ENCODE assay signal across 12 cellular contexts in genomic region chr21:25462517-25462971, GRCh38.
DNase-seq lines count a peak whose midpoint lies in the region; ATAC-seq and TF ChIP-seq lines count a peak whose summit lies in the region.
"Had no signal": no experiment of that assay in that cellular context is flagged by ENCODE, and none has a peak within 500 bp of the region (broad histone marks: within the 10 kb centered on the region; RNA-seq: fewer than 3 reads in every experiment).

No MANE protein-coding gene starts in this region.

- no peaks in the 10 kb centered on the region for H3K36me3 ChIP-seq in left ventricle myocardium inferior

- peak overlapping the region; percentile 64 for H3K27ac Mint-ChIP-seq in activated naive CD8-positive, alpha-beta T cell treated with anti-CD3 and anti-CD28 coated beads, Interleukin-2, amount 10 ng/mL, durations not matched to agents 7 days and 5 days
- H3K27ac Mint-ChIP-seq: brain had no signal

- H3K27me3 ChIP-seq in left ventricle myocardium inferior (ENCODE audit: low read depth) = no peaks in the 10 kb centered on the region

- H3K9me3 Mint-ChIP-seq in activated naive CD8-positive, alpha-beta T cell treated with anti-CD3 and anti-CD28 coated beads, Interleukin-2, amount 10 ng/mL, durations not matched to agents 7 days and 5 days = peaks cover 5% of the 10 kb centered on the region
- H3K9me3 Mint-ChIP-seq: brain had no signal

- peak overlapping the region; percentile 20 for H3K4me3 Mint-ChIP-seq in activated naive CD8-positive, alpha-beta T cell treated with anti-CD3 and anti-CD28 coated beads, Interleukin-2, amount 10 ng/mL, durations not matched to agents 7 days and 5 days
- H3K4me3 Mint-ChIP-seq: brain had no signal

- no peaks in the 10 kb centered on the region for H3K4me1 ChIP-seq in left ventricle myocardium inferior

- no peak for DNase-seq in activated CD4-positive, CD25-positive, alpha-beta regulatory T cell (lab: John Stamatoyannopoulos, UW)
- no peak for DNase-seq in activated naive CD8-positive, alpha-beta T cell treated with anti-CD3 and anti-CD28 coated beads, Interleukin-2, amount 10 ng/mL, durations not matched to agents 7 days and 5 days
- DNase-seq in activated effector memory CD4-positive, alpha-beta T cell treated with anti-CD3 and anti-CD28 coated beads, Interleukin-2, amount 50 U/mL, for 16 hours = no peak
- DNase-seq in left ventricle myocardium inferior (no peak), NCI-H146 treated with DMSO at 0.1 percent for 48 hours (lab: John Stamatoyannopoulos, UW; ENCODE audit: unreplicated experiment) (no peak)
- DNase-seq: activated CD4-positive, CD25-positive, alpha-beta regulatory T cell treated with anti-CD3 and anti-CD28 coated beads, Interleukin-2, amount 50 U/mL, for 72 hours; NCI-H1694 had no signal

- intact Hi-C loops in left ventricle myocardium inferior (cut with micrococcal nuclease) = no loop called here

- peaks cover 40% of the 10 kb centered on the region for H3K4me1 Mint-ChIP-seq in activated naive CD8-positive, alpha-beta T cell treated with anti-CD3 and anti-CD28 coated beads, Interleukin-2, amount 10 ng/mL, durations not matched to agents 7 days and 5 days
- H3K4me1 Mint-ChIP-seq: brain had no signal

- no peaks in the 10 kb centered on the region for H3K27me3 Mint-ChIP-seq in activated naive CD8-positive, alpha-beta T cell treated with anti-CD3 and anti-CD28 coated beads, Interleukin-2, amount 10 ng/mL, durations not matched to agents 7 days and 5 days
- H3K27me3 Mint-ChIP-seq: brain had no signal

- no peaks in the 10 kb centered on the region for H3K9me3 ChIP-seq in left ventricle myocardium inferior (replicated peaks)

- no peak overlapping the region for H3K4me3 ChIP-seq in left ventricle myocardium inferior

- no peak overlapping the region for H3K27ac ChIP-seq in left ventricle myocardium inferior (replicated peaks)
- H3K27ac ChIP-seq: 22Rv1 had no signal

- TF ChIP-seq CTCF in left ventricle myocardium inferior (IDR thresholded peaks at IDR 0.05; ENCODE audit: borderline replicate concordance) = no peak

- ATAC-seq in activated CD4-positive, CD25-positive, alpha-beta regulatory T cell treated with anti-CD3 and anti-CD28 coated beads, Interleukin-2, amount 50 U/mL, for 24 hours = peak; percentile 72 to 74
- ATAC-seq in GM21367 (IDR thresholded peaks at IDR 0.05; ENCODE audit: unreplicated experiment) (peak; percentile 45), HG03095 (IDR thresholded peaks at IDR 0.05; ENCODE audit: unreplicated experiment) (peak; percentile 45)
- ATAC-seq in activated naive CD8-positive, alpha-beta T cell treated with anti-CD3 and anti-CD28 coated beads, Interleukin-2, amount 10 ng/mL, durations not matched to agents 7 days and 5 days (ENCODE audit: low read depth) = peak; percentile 39

- POLR2A ChIA-PET in activated naive CD8-positive, alpha-beta T cell treated with anti-CD3 and anti-CD28 coated beads, Interleukin-2, amount 10 ng/mL, durations not matched to agents 7 days and 5 days (lab: Charles Lee) = no interaction called here

- peaks cover 5% of the 10 kb centered on the region for H3K36me3 Mint-ChIP-seq in activated naive CD8-positive, alpha-beta T cell treated with anti-CD3 and anti-CD28 coated beads, Interleukin-2, amount 10 ng/mL, durations not matched to agents 7 days and 5 days
- H3K36me3 Mint-ChIP-seq: brain had no signal
